8 cellular contexts compared by ENCODE assay signal in genomic region chr20:1900321-1900791, GRCh38. TPM values are rescaled to one million over a fixed set of nuclear protein-coding genes. Genes with fewer than 3 reads are reported as not detected.
A peak's percentile ranks its signal among the peaks of the same experiment; 100 is the strongest.
DNase-seq lines count a peak whose midpoint lies in the region; ATAC-seq and TF ChIP-seq lines count a peak whose summit lies in the region.

No MANE protein-coding gene starts in this region.

- H3K4me3 Mint-ChIP-seq in immature natural killer cell, result no peak overlapping the region

- peaks cover 5 to 17% (median 12%) of the 10 kb centered on the region in 3 donors for H3K27me3 Mint-ChIP-seq in immature natural killer cell (ENCODE audit: low read depth in 3 of 3)

- no peaks in the 10 kb centered on the region for H3K9me3 Mint-ChIP-seq in immature natural killer cell

- DNase-seq in GF-D8 (lab: John Stamatoyannopoulos, UW) (peak; percentile 15), M059J (ENCODE audit: low read depth) (peak; percentile 77), Right ventricle myocardium superior (peak; percentile 73), putamen (ENCODE audit: low spot score) (peak; percentile 67), immature natural killer cell (no peak)
- no peak for DNase-seq in activated naive CD4-positive, alpha-beta T cell treated with anti-CD3 and anti-CD28 coated beads, Interleukin-2, amount 50 U/mL, for 16 hours

- no peaks in the 10 kb centered on the region for H3K36me3 Mint-ChIP-seq in immature natural killer cell

- no peak overlapping the region for H3K27ac Mint-ChIP-seq in immature natural killer cell

- intact Hi-C loops in Right ventricle myocardium superior (cut with DNase I), result no loop called here

- peaks cover 0 to 4% of the 10 kb centered on the region in 2 donors for H3K4me1 Mint-ChIP-seq in immature natural killer cell

- ATAC-seq in Right ventricle myocardium superior (ENCODE audit: poor library complexity) (peak; percentile 72), HG02852 (IDR thresholded peaks at IDR 0.05; ENCODE audit: unreplicated experiment) (no peak)

- H3K27ac ChIP-seq in VCaP, result peak overlapping the region; percentile 47

- peak; percentile 93 for TF ChIP-seq CTCF in VCaP (conservative IDR thresholded peaks at IDR 0.05)

RNA-seq across cellular contexts. Expression of gene SIRPA, which starts 5.1 kb away (rescaled TPM):
- 25.1 and 42.4 TPM in 2 replicates for total RNA-seq in M059J (2014; rRNA removed; shearing (Covaris generic))
- 19.5 TPM for total RNA-seq in Right ventricle myocardium superior
- under 1 TPM in 2 of 3 donors, not detected in 1; 0.29 to 0.39 TPM for polyA plus RNA-seq in immature natural killer cell

Comparison
In these comparisons a context has a peak if more than half of its experiments do, and no peak if none do; other contexts are left out.
1. DNase-seq: peak in GF-D8 (single experiment), M059J (single experiment), Right ventricle myocardium superior (single experiment) and putamen (single experiment); none in immature natural killer cell (0 of 3) and activated naive CD4-positive, alpha-beta T cell treated with anti-CD3 and anti-CD28 coated beads, Interleukin-2, amount 50 U/mL, for 16 hours (single experiment).